15 cellular contexts compared by ENCODE assay signal in the genomic region with DNA sequence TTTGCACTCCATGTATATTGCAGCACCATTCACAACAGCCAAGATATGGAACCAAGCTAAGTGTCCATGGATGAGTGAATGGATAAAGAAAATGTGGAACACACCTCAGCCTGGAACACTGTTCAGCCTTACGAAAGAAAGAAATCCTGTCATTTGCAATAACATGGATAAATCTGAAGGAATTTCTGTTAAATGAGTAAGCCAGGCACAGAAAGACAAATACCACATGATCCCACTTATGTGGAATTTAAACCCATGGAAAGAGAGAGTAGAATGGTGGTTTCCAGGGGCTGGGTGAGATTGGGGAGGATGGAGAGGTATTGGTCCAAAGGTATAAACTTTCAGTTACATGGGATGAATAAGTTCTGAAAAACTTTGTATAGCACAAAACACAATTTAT.
"Had no signal": no experiment of that assay in that cellular context is flagged by ENCODE, and none has a peak within 500 bp of the region (broad histone marks: within the 10 kb centered on the region; RNA-seq: fewer than 3 reads in every experiment).

No MANE protein-coding gene starts in this region.

- H3K4me3 ChIP-seq: dorsolateral prefrontal cortex, esophagus muscularis mucosa, hepatocyte, lower lobe of right lung, neural progenitor cell, thyroid gland had no signal

- H3K27me3 ChIP-seq: dorsolateral prefrontal cortex, esophagus muscularis mucosa, hepatocyte, neural progenitor cell, thyroid gland had no signal

- H3K27ac ChIP-seq: dorsolateral prefrontal cortex, esophagus muscularis mucosa, hepatocyte, lower lobe of right lung, neural progenitor cell, thyroid gland, VCaP had no signal

- H3K79me2 ChIP-seq: hepatocyte had no signal

- ATAC-seq: activated naive CD8-positive, alpha-beta T cell treated with anti-CD3 and anti-CD28 coated beads, Interleukin-2, amount 50 U/mL, for 24 hours; lower lobe of right lung; right cardiac atrium; stimulated activated effector memory CD8-positive, alpha-beta T cell treated with anti-CD3 and anti-CD28 coated beads, Interleukin-12 subunit alpha, Interleukin-12 subunit beta, amount 100 ng/mL, for 72 hours had no signal

- H3K4me2 ChIP-seq: hepatocyte, neural progenitor cell had no signal

- H3K9ac ChIP-seq: neural progenitor cell had no signal

- H3K36me3 ChIP-seq: esophagus muscularis mucosa, lower lobe of right lung, neural progenitor cell, thyroid gland had no signal

- H2AFZ ChIP-seq: hepatocyte, neural progenitor cell had no signal

- DNase-seq: activated CD4-positive, alpha-beta T cell treated with anti-CD3 and anti-CD28 coated beads for 4 hours; activated naive CD4-positive, alpha-beta T cell; activated naive CD8-positive, alpha-beta T cell treated with anti-CD3 and anti-CD28 coated beads, Interleukin-2, amount 50 U/mL, for 24 hours; dorsolateral prefrontal cortex; lower lobe of right lung; midbrain; posterior cingulate gyrus; right cardiac atrium; T-helper 1 cell; thyroid gland had no signal

- H3K4me1 ChIP-seq: esophagus muscularis mucosa, lower lobe of right lung, neural progenitor cell, thyroid gland had no signal

- H3K9me3 ChIP-seq: esophagus muscularis mucosa, lower lobe of right lung, thyroid gland had no signal
